1 cellular context compared by ENCODE assay signal in the genomic region with DNA sequence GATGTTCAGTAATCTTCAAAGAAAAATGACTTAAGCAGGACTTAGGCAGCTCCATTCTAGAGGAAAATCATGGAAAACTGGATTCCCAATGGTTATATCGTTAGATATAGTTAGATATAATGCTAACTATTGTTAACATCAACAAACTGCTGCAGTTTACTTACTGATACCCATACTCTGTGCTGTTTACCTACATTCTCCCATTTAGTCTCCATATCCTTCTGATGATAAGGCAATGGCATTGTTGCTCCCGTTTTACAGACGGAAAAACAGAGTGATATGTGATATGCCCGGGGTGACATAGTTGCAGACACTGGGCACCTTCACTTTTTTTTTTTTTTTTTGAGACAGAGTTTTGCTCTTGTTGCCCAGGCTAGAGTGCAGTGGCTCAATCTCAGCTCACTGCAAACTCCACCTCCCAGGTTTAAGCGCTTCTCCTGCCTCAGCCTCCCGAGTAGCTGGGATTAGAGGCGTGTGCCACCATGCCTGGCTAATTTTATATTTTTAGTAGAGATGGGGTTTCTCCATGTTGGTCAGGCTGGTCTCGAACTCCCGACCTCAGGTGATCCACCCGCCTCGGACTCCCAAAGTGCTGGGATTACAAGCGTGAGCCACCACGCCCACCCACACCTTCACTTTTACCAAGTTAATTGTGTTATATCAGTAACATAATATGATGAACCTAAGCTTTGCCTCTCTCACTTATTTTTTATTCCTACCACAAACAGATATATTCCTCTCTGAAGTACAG.
TF ChIP-seq lines count a peak whose summit lies in the region.

No MANE protein-coding gene starts in this region.

TF ChIP-seq in A549, 52 proteins besides CTCF, POLR2A, EP300 and RAD21:
- TF ChIP-seq JUN (IDR thresholded peaks at IDR 0.05), result peak in 1 of 2 experiments; percentile 12; a peak in 1 of 5 replicates
